In the genomic region with DNA sequence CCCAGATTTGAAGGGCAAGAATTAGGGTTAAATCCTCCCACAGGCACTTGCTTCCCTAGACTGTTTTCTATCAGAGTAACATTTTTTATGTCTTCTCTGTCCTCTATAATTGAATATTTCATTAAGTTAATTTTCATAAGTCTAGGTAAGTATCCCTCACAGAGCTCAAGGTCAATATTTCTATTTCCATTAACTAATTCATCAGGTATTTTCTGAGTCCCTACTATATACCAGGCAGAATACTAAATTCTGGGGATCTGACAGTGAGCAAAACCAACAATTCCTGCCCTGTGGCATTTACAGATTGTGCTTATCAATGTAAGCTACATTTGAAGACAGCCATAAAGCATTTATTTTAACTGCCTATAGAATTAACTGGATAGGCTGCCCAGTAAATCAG, we compare ENCODE assay signal across 2 cellular contexts.
TF ChIP-seq lines count a peak whose summit lies in the region.

No MANE protein-coding gene starts in this region.

TF ChIP-seq in liver, 16 proteins besides CTCF, POLR2A, EP300 and RAD21:
- TF ChIP-seq GABPA (IDR thresholded peaks at IDR 0.05 in 1 of 2, conservative IDR thresholded peaks at IDR 0.05 in 1 of 2), result no peak
- TF ChIP-seq, protein P1, sequence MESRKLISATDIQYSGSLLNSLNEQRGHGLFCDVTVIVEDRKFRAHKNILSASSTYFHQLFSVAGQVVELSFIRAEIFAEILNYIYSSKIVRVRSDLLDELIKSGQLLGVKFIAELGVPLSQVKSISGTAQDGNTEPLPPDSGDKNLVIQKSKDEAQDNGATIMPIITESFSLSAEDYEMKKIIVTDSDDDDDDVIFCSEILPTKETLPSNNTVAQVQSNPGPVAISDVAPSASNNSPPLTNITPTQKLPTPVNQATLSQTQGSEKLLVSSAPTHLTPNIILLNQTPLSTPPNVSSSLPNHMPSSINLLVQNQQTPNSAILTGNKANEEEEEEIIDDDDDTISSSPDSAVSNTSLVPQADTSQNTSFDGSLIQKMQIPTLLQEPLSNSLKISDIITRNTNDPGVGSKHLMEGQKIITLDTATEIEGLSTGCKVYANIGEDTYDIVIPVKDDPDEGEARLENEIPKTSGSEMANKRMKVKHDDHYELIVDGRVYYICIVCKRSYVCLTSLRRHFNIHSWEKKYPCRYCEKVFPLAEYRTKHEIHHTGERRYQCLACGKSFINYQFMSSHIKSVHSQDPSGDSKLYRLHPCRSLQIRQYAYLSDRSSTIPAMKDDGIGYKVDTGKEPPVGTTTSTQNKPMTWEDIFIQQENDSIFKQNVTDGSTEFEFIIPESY (IDR thresholded peaks at IDR 0.05), result no peak
- no peak for TF ChIP-seq HNF4A (conservative IDR thresholded peaks at IDR 0.05)
- no peak for TF ChIP-seq JUND (IDR thresholded peaks at IDR 0.05)
- no peak for TF ChIP-seq NR2F2 (IDR thresholded peaks at IDR 0.05)
- TF ChIP-seq RXRA (IDR thresholded peaks at IDR 0.05), result no peak

TF ChIP-seq in HepG2, 621 proteins besides CTCF, POLR2A, EP300 and RAD21:
- TF ChIP-seq, protein P2, sequence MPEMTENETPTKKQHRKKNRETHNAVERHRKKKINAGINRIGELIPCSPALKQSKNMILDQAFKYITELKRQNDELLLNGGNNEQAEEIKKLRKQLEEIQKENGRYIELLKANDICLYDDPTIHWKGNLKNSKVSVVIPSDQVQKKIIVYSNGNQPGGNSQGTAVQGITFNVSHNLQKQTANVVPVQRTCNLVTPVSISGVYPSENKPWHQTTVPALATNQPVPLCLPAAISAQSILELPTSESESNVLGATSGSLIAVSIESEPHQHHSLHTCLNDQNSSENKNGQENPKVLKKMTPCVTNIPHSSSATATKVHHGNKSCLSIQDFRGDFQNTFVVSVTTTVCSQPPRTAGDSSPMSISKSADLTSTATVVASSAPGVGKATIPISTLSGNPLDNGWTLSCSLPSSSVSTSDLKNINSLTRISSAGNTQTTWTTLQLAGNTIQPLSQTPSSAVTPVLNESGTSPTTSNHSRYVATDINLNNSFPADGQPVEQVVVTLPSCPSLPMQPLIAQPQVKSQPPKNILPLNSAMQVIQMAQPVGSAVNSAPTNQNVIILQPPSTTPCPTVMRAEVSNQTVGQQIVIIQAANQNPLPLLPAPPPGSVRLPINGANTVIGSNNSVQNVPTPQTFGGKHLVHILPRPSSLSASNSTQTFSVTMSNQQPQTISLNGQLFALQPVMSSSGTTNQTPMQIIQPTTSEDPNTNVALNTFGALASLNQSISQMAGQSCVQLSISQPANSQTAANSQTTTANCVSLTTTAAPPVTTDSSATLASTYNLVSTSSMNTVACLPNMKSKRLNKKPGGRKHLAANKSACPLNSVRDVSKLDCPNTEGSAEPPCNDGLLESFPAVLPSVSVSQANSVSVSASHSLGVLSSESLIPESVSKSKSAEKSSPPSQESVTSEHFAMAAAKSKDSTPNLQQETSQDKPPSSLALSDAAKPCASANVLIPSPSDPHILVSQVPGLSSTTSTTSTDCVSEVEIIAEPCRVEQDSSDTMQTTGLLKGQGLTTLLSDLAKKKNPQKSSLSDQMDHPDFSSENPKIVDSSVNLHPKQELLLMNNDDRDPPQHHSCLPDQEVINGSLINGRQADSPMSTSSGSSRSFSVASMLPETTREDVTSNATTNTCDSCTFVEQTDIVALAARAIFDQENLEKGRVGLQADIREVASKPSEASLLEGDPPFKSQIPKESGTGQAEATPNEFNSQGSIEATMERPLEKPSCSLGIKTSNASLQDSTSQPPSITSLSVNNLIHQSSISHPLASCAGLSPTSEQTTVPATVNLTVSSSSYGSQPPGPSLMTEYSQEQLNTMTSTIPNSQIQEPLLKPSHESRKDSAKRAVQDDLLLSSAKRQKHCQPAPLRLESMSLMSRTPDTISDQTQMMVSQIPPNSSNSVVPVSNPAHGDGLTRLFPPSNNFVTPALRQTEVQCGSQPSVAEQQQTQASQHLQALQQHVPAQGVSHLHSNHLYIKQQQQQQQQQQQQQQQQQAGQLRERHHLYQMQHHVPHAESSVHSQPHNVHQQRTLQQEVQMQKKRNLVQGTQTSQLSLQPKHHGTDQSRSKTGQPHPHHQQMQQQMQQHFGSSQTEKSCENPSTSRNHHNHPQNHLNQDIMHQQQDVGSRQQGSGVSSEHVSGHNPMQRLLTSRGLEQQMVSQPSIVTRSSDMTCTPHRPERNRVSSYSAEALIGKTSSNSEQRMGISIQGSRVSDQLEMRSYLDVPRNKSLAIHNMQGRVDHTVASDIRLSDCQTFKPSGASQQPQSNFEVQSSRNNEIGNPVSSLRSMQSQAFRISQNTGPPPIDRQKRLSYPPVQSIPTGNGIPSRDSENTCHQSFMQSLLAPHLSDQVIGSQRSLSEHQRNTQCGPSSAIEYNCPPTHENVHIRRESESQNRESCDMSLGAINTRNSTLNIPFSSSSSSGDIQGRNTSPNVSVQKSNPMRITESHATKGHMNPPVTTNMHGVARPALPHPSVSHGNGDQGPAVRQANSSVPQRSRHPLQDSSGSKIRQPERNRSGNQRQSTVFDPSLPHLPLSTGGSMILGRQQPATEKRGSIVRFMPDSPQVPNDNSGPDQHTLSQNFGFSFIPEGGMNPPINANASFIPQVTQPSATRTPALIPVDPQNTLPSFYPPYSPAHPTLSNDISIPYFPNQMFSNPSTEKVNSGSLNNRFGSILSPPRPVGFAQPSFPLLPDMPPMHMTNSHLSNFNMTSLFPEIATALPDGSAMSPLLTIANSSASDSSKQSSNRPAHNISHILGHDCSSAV (CRISPR knock-in tag; IDR thresholded peaks at IDR 0.05; ENCODE audit: borderline replicate concordance), result no peak
- no peak for TF ChIP-seq ZNF235 (CRISPR knock-in tag; IDR thresholded peaks at IDR 0.05; ENCODE audit: borderline replicate concordance)
- no peak for TF ChIP-seq ZNF616 (CRISPR knock-in tag; IDR thresholded peaks at IDR 0.05; ENCODE audit: low read depth)
TF ChIP-seq in HepG2: peak in this region for 0.
